Comparison of ENCODE assay signal across 24 cellular contexts in the genomic region with DNA sequence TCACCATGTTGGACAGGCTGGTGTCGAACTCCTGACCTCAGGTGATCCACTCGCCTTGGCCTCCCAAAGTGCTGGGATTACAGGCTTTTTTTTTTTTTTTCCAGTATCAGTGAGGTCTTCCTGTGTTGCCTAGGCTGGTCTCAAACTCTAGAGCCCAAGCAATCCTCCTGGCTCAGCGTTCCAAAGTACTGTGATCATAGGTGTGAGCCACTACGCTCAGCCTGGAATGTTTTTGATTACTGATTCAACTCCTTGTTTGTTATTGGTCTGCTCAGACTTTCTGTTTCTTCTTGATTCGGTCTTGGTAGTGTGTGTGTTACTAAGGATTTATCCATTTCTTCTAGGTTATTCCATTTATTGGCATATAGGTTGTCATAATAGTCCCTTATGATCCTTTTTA.
"Had no signal": no experiment of that assay in that cellular context is flagged by ENCODE, and none has a peak within 500 bp of the region (broad histone marks: within the 10 kb centered on the region; RNA-seq: fewer than 3 reads in every experiment).

No MANE protein-coding gene starts in this region.

- DNase-seq: activated B cell treated with CpG ODN at 0.5 μM for 24 hours; activated CD4-positive, alpha-beta T cell treated with anti-CD3 and anti-CD28 coated beads for 36 hours; activated CD4-positive, alpha-beta T cell treated with anti-CD3 and anti-CD28 coated beads, Interleukin-2, amount 50 U/mL, for 48 hours; activated CD8-positive, alpha-beta memory T cell treated with anti-CD3 and anti-CD28 coated beads, Interleukin-2, amount 50 U/mL, for 48 hours; activated naive CD4-positive, alpha-beta T cell treated with Interleukin-2 at 50 U/mL for 16 hours; activated naive CD8-positive, alpha-beta T cell treated with anti-CD3 and anti-CD28 coated beads for 36 hours; activated T-cell treated with anti-CD3 and anti-CD28 coated beads, Interleukin-2, amount 50 U/mL, for 48 hours; amygdala; colonic mucosa; endodermal cell; gastrocnemius medialis; left colon; mesenchymal stem cell; mucosa of descending colon; nephron progenitor cell; pancreas; psoas muscle; spleen; stimulated activated CD4-positive, alpha-beta T cell treated with anti-CD3 and anti-CD28 coated beads, Interleukin-4, amount 100 ng/mL, for 24 hours; stimulated activated naive CD8-positive, alpha-beta T cell treated with anti-CD3 and anti-CD28 coated beads, Interleukin-15, Interleukin-2, amounts not matched to agents 100 U/mL and 50 U/mL, for 24 hours; T1000; thyroid gland had no signal

- H3K27me3 ChIP-seq: colonic mucosa, gastrocnemius medialis, pancreas, right atrium auricular region, spleen, thyroid gland had no signal

- H3K36me3 ChIP-seq: colonic mucosa, gastrocnemius medialis, pancreas, right atrium auricular region, spleen, thyroid gland had no signal

- H3K4me3 ChIP-seq: colonic mucosa, gastrocnemius medialis, mucosa of descending colon, pancreas, psoas muscle, right atrium auricular region, spleen, thyroid gland had no signal

- H3K27ac ChIP-seq: colonic mucosa, epithelial cell of prostate, gastrocnemius medialis, pancreas, psoas muscle, right atrium auricular region, spleen, thyroid gland had no signal

- H3K4me1 ChIP-seq: colonic mucosa, gastrocnemius medialis, pancreas, psoas muscle, right atrium auricular region, thyroid gland had no signal

- H3K9me3 ChIP-seq: colonic mucosa, gastrocnemius medialis, pancreas, thyroid gland had no signal
